ENCODE assay signal across 33 cellular contexts in genomic region chr7:100708395-100708794, GRCh38. TPM values are rescaled to one million over a fixed set of nuclear protein-coding genes. Genes with fewer than 3 reads are reported as not detected.
DNase-seq lines count a peak whose midpoint lies in the region; ATAC-seq and TF ChIP-seq lines count a peak whose summit lies in the region.
"Had no signal": no experiment of that assay in that cellular context is flagged by ENCODE, and none has a peak within 500 bp of the region (broad histone marks: within the 10 kb centered on the region; RNA-seq: fewer than 3 reads in every experiment).

No MANE protein-coding gene starts in this region.

- peak overlapping the region; percentile 51 for H3K4me3 Mint-ChIP-seq in activated T-cell treated with anti-CD3 and anti-CD28 coated beads, Interleukin-2, amount 50 U/mL, for 24 hours
- peak overlapping the region; percentile 94 for H3K4me3 Mint-ChIP-seq in activated naive CD8-positive, alpha-beta T cell treated with anti-CD3 and anti-CD28 coated beads, Interleukin-2, amount 50 U/mL, for 24 hours
- H3K4me3 Mint-ChIP-seq in neural crest cell: peak overlapping the region; percentile 72

- no peak overlapping the region for H3K4me3 ChIP-seq in foreskin fibroblast (ENCODE audit: low read depth in 1 of 2, low read length in 2 of 2)
- H3K4me3 ChIP-seq: ascending aorta, left lung, prostate gland, tibial artery had no signal

- H3K27ac Mint-ChIP-seq in activated T-cell treated with anti-CD3 and anti-CD28 coated beads, Interleukin-2, amount 50 U/mL, for 24 hours: no peak overlapping the region
- H3K27ac Mint-ChIP-seq in activated naive CD8-positive, alpha-beta T cell treated with anti-CD3 and anti-CD28 coated beads, Interleukin-2, amount 50 U/mL, for 24 hours: no peak overlapping the region
- H3K27ac Mint-ChIP-seq in neural crest cell (ENCODE audit: unreplicated experiment): no peak overlapping the region
- H3K27ac Mint-ChIP-seq: activated naive CD4-positive, alpha-beta T cell treated with anti-CD3 and anti-CD28 coated beads, Interleukin-2, amount 50 U/mL, for 24 hours; activated T-helper 17 cell treated with anti-CD3 and anti-CD28 coated beads, Interleukin-2, amount 50 U/mL, for 72 hours; B cell; endodermal cell had no signal

- H3K36me3 Mint-ChIP-seq in activated T-cell treated with anti-CD3 and anti-CD28 coated beads, Interleukin-2, amount 50 U/mL, for 24 hours (ENCODE audit: low read depth): peaks cover 33% of the 10 kb centered on the region
- peaks cover 17% of the 10 kb centered on the region for H3K36me3 Mint-ChIP-seq in activated naive CD8-positive, alpha-beta T cell treated with anti-CD3 and anti-CD28 coated beads, Interleukin-2, amount 50 U/mL, for 24 hours (ENCODE audit: low read depth)
- H3K36me3 Mint-ChIP-seq in neural crest cell (ENCODE audit: low read depth): peaks cover 6% of the 10 kb centered on the region
- H3K36me3 Mint-ChIP-seq: activated naive CD4-positive, alpha-beta T cell treated with anti-CD3 and anti-CD28 coated beads, Interleukin-2, amount 50 U/mL, for 24 hours had no signal

- no peak for ATAC-seq in activated naive CD8-positive, alpha-beta T cell treated with anti-CD3 and anti-CD28 coated beads, Interleukin-2, amount 50 U/mL, for 24 hours
- ATAC-seq in HG03139 (IDR thresholded peaks at IDR 0.05; ENCODE audit: unreplicated experiment): no peak
- ATAC-seq: activated T-helper 17 cell treated with anti-CD3 and anti-CD28 coated beads, Interleukin-2, amount 50 U/mL, for 72 hours; esophagus mucosa; left lung; sciatic nerve had no signal

- no peak for DNase-seq in activated T-cell treated with anti-CD3 and anti-CD28 coated beads, Interleukin-2, amount 50 U/mL, for 24 hours
- DNase-seq in activated T-cell treated with anti-CD3 and anti-CD28 coated beads, Interleukin-2, amount 50 U/mL, for 48 hours: no peak
- DNase-seq in KBM-7 (peak; percentile 19), neural crest cell (ENCODE audit: low read depth, low spot score) (no peak), foreskin fibroblast (no peak), CD1c-positive myeloid dendritic cell (ENCODE audit: extremely low spot score) (no peak)
- DNase-seq in activated naive CD8-positive, alpha-beta T cell treated with anti-CD3 and anti-CD28 coated beads, Interleukin-2, amount 50 U/mL, for 24 hours: no peak
- DNase-seq: activated CD4-positive, alpha-beta T cell treated with anti-CD3 and anti-CD28 coated beads, Interleukin-2, amount 10 ng/mL, durations not matched to agents 7 days and 5 days; Caco-2; central memory CD4-positive, alpha-beta T cell; dermis blood vessel endothelial cell; endodermal cell; HCEC 1CT; islet precursor cell; mesendoderm; NCI-H146; NCI-H2107; NCI-H748 treated with DMSO at 0.1 percent for 48 hours; nucleus accumbens; SIG-M5; stimulated activated CD4-positive, alpha-beta T cell treated with anti-CD3 and anti-CD28 coated beads, Interleukin-4, amount 100 ng/mL, for 1 hour; T-helper 9 cell; tibial artery had no signal

- in situ Hi-C loops in KBM-7 (cut with MboI; ENCODE audit: low pct_unique_long_range_greater_than_20kb, low sequenced_read_pairs): no loop called here

- H3K27me3 Mint-ChIP-seq in activated T-cell treated with anti-CD3 and anti-CD28 coated beads, Interleukin-2, amount 50 U/mL, for 24 hours: no peaks in the 10 kb centered on the region
- H3K27me3 Mint-ChIP-seq in activated naive CD8-positive, alpha-beta T cell treated with anti-CD3 and anti-CD28 coated beads, Interleukin-2, amount 50 U/mL, for 24 hours: no peaks in the 10 kb centered on the region
- H3K27me3 Mint-ChIP-seq in neural crest cell (ENCODE audit: low read depth): no peaks in the 10 kb centered on the region
- H3K27me3 Mint-ChIP-seq: activated CD4-positive, alpha-beta T cell treated with anti-CD3 and anti-CD28 coated beads, Interleukin-2, amount 10 ng/mL, durations not matched to agents 7 days and 5 days; activated naive CD4-positive, alpha-beta T cell treated with anti-CD3 and anti-CD28 coated beads, Interleukin-2, amount 50 U/mL, for 24 hours; activated T-helper 17 cell treated with anti-CD3 and anti-CD28 coated beads, Interleukin-2, amount 50 U/mL, for 72 hours; B cell had no signal

- no peaks in the 10 kb centered on the region for H3K9me3 Mint-ChIP-seq in activated T-cell treated with anti-CD3 and anti-CD28 coated beads, Interleukin-2, amount 50 U/mL, for 24 hours
- H3K9me3 Mint-ChIP-seq in activated naive CD8-positive, alpha-beta T cell treated with anti-CD3 and anti-CD28 coated beads, Interleukin-2, amount 50 U/mL, for 24 hours: no peaks in the 10 kb centered on the region
- H3K9me3 Mint-ChIP-seq in neural crest cell: no peaks in the 10 kb centered on the region
- H3K9me3 Mint-ChIP-seq: activated CD4-positive, alpha-beta T cell treated with anti-CD3 and anti-CD28 coated beads, Interleukin-2, amount 10 ng/mL, durations not matched to agents 7 days and 5 days; activated naive CD4-positive, alpha-beta T cell treated with anti-CD3 and anti-CD28 coated beads, Interleukin-2, amount 50 U/mL, for 24 hours; activated T-helper 17 cell treated with anti-CD3 and anti-CD28 coated beads, Interleukin-2, amount 50 U/mL, for 72 hours; endodermal cell had no signal

- H3K4me1 Mint-ChIP-seq in activated T-cell treated with anti-CD3 and anti-CD28 coated beads, Interleukin-2, amount 50 U/mL, for 24 hours (ENCODE audit: low read depth): peaks cover 20% of the 10 kb centered on the region
- peaks cover 13% of the 10 kb centered on the region for H3K4me1 Mint-ChIP-seq in activated naive CD8-positive, alpha-beta T cell treated with anti-CD3 and anti-CD28 coated beads, Interleukin-2, amount 50 U/mL, for 24 hours
- peaks cover 14% of the 10 kb centered on the region for H3K4me1 Mint-ChIP-seq in neural crest cell

- no peak for TF ChIP-seq CTCF in neural crest cell (conservative IDR thresholded peaks at IDR 0.05)
- no peak for TF ChIP-seq CTCF in foreskin fibroblast (IDR thresholded peaks at IDR 0.05; ENCODE audit: low read depth, low read length)

RNA-seq across cellular contexts. Expression of gene POP7, which starts 2.5 kb away (rescaled TPM):
- total RNA-seq in neural crest cell: 64.1 and 67.9 TPM in 2 replicates

RNA-seq across cellular contexts. Expression of gene EPO, which starts 11.9 kb away (rescaled TPM):
- total RNA-seq in neural crest cell: 0.23 and 0.30 TPM in 2 replicates
- total RNA-seq: activated CD4-positive, alpha-beta T cell treated with anti-CD3 and anti-CD28 coated beads, Interleukin-2, amount 10 ng/mL, durations not matched to agents 7 days and 5 days; activated T-helper 17 cell treated with anti-CD3 and anti-CD28 coated beads, Interleukin-2, amount 50 U/mL, for 72 hours; ascending aorta; B cell; dermis blood vessel endothelial cell; esophagus mucosa; fibroblast of villous mesenchyme; left lung; sciatic nerve had no signal

RNA-seq across cellular contexts. Expression of gene GIGYF1, which starts 14.3 kb away (rescaled TPM):
- 71.8 and 82.9 TPM in 2 replicates for total RNA-seq in neural crest cell

RNA-seq across cellular contexts. Expression of gene ZAN, which starts 25.0 kb away (rescaled TPM):
- not detected in 2 replicates for total RNA-seq in neural crest cell
- total RNA-seq: activated CD4-positive, alpha-beta T cell treated with anti-CD3 and anti-CD28 coated beads, Interleukin-2, amount 10 ng/mL, durations not matched to agents 7 days and 5 days; activated T-helper 17 cell treated with anti-CD3 and anti-CD28 coated beads, Interleukin-2, amount 50 U/mL, for 72 hours; ascending aorta; B cell; Caco-2; dermis blood vessel endothelial cell; endodermal cell; fibroblast of villous mesenchyme; left lung; sciatic nerve had no signal

RNA-seq across cellular contexts. Expression of gene GNB2, which starts 34.9 kb away (rescaled TPM):
- 215 and 229 TPM in 2 replicates for total RNA-seq in neural crest cell
